ENCODE assay signal across 10 cellular contexts in the genomic region with DNA sequence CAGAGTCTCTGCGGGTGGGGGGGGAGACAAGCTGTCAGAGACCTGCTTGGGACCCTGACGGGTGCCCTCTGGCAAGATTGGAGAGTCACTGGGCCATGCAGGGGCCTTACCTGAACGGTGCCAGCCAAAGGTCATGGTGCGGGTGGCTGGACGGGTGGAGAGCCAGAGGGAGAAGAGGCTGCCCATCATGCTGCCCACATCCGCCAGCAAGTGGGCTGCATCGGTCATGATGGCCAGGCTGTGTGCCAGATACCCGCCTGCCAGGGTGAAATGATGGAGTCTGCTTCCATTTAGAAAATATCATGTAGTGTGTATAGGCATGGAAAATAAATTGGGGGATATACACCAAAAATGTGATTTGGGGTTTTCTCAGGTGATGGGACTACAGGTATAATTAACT. TPM values are rescaled to one million over a fixed set of nuclear protein-coding genes. Genes with fewer than 3 reads are reported as not detected.
"Had no signal": no experiment of that assay in that cellular context is flagged by ENCODE, and none has a peak within 500 bp of the region (broad histone marks: within the 10 kb centered on the region; RNA-seq: fewer than 3 reads in every experiment).

No MANE protein-coding gene starts in this region.

- H3K9ac ChIP-seq: KMS-11 had no signal

- DNase-seq: IMR-90, KBM-7, KG1 had no signal

- H3K27ac ChIP-seq: HL-60, KMS-11 had no signal

- H3K4me2 ChIP-seq: KMS-11 had no signal

- H3K4me3 Mint-ChIP-seq: IgD-negative memory B cell had no signal

- H3K4me3 ChIP-seq: K562 had no signal

- ATAC-seq: HepG2, K562 had no signal

RNA-seq across cellular contexts. Expression of a gene that starts 4.8 kb away (rescaled TPM):
- total RNA-seq: HT-29, IMR-90 had no signal
- polyA plus RNA-seq: IgD-negative memory B cell had no signal

RNA-seq across cellular contexts. Expression of a gene that starts 17.2 kb away (rescaled TPM):
- total RNA-seq: HepG2, HT-29, HT1080, IMR-90, K562 had no signal
- polyA plus RNA-seq: IgD-negative memory B cell, IMR-90, K562 had no signal

RNA-seq across cellular contexts. Expression of a gene that starts 24.2 kb away (rescaled TPM):
- total RNA-seq: IMR-90, K562 had no signal
- polyA plus RNA-seq: IgD-negative memory B cell, K562 had no signal
